ENCODE assay signal across 1 cellular context in genomic region chr17:7307686-7308624, GRCh38.
TF ChIP-seq lines count a peak whose summit lies in the region.

No MANE protein-coding gene starts in this region.

TF ChIP-seq in HepG2, 621 proteins besides CTCF, POLR2A, EP300 and RAD21 (continued from another document and continues in another):
- no peak for TF ChIP-seq BCLAF1 (IDR thresholded peaks at IDR 0.05)
- TF ChIP-seq ZBTB38 (CRISPR knock-in tag; IDR thresholded peaks at IDR 0.05) = no peak
- TF ChIP-seq U2AF1 (optimal IDR thresholded peaks at IDR 0.05; ENCODE audit: low read depth, low read length) = no peak
- no peak for TF ChIP-seq NR2C2 (CRISPR knock-in tag; IDR thresholded peaks at IDR 0.05; ENCODE audit: borderline replicate concordance)
- peak; percentile 8; the same call in 1 of the 2 replicates for TF ChIP-seq ZNF547 (CRISPR knock-in tag; IDR thresholded peaks at IDR 0.05)
- no peak for TF ChIP-seq ZNF556 (CRISPR knock-in tag; IDR thresholded peaks at IDR 0.05; ENCODE audit: borderline replicate concordance)
- TF ChIP-seq ZNF383 (CRISPR knock-in tag; IDR thresholded peaks at IDR 0.05; ENCODE audit: borderline replicate concordance) = no peak
- TF ChIP-seq ZNF740 (CRISPR knock-in tag; IDR thresholded peaks at IDR 0.05) = 0 out of 2 replicates have a peak, but pooled peaks have one; percentile 52
- TF ChIP-seq ZNF276 (CRISPR knock-in tag; IDR thresholded peaks at IDR 0.05; ENCODE audit: low read depth) = no peak
- TF ChIP-seq HNRNPUL1 (IDR thresholded peaks at IDR 0.05; ENCODE audit: low read depth, low read length) = no peak
- TF ChIP-seq ZNF777 (CRISPR knock-in tag; IDR thresholded peaks at IDR 0.05) = no peak
- TF ChIP-seq PAXIP1 (CRISPR knock-in tag; conservative IDR thresholded peaks at IDR 0.05) = no peak
- no peak for TF ChIP-seq ZSCAN31 (CRISPR knock-in tag; IDR thresholded peaks at IDR 0.05; ENCODE audit: low read depth)
- no peak for TF ChIP-seq CBX5 (CRISPR knock-in tag; IDR thresholded peaks at IDR 0.05; ENCODE audit: borderline replicate concordance)
- TF ChIP-seq MTA3 (CRISPR knock-in tag; IDR thresholded peaks at IDR 0.05) = no peak
- peak; percentile 89 for TF ChIP-seq GABPB1 (CRISPR knock-in tag; IDR thresholded peaks at IDR 0.05)
- TF ChIP-seq ZNF280B (CRISPR knock-in tag; IDR thresholded peaks at IDR 0.05; ENCODE audit: borderline replicate concordance) = 0 out of 2 replicates have a peak, but pooled peaks have one; percentile 16
- TF ChIP-seq ZNF318 (CRISPR knock-in tag; IDR thresholded peaks at IDR 0.05) = no peak
- TF ChIP-seq NR2F1 (CRISPR knock-in tag; IDR thresholded peaks at IDR 0.05) = no peak
- TF ChIP-seq KLF15 (CRISPR knock-in tag; IDR thresholded peaks at IDR 0.05; ENCODE audit: borderline replicate concordance) = no peak
- no peak for TF ChIP-seq ZNF629 (CRISPR knock-in tag; conservative IDR thresholded peaks at IDR 0.05)
- TF ChIP-seq POLR2G (IDR thresholded peaks at IDR 0.05; ENCODE audit: low read depth, low read length) = no peak
- 0 out of 2 replicates have a peak, but pooled peaks have one; percentile 41 for TF ChIP-seq BRD4 (CRISPR knock-in tag; IDR thresholded peaks at IDR 0.05)
- peak; percentile 16; the same call in 1 of the 2 replicates for TF ChIP-seq MED1 (CRISPR knock-in tag; IDR thresholded peaks at IDR 0.05)
- TF ChIP-seq CSRNP2 (CRISPR knock-in tag; conservative IDR thresholded peaks at IDR 0.05; ENCODE audit: low read depth) = no peak
- TF ChIP-seq HOXD1 (CRISPR knock-in tag; IDR thresholded peaks at IDR 0.05) = no peak
- TF ChIP-seq ZNF773 (CRISPR knock-in tag; IDR thresholded peaks at IDR 0.05; ENCODE audit: borderline replicate concordance) = 0 out of 2 replicates have a peak, but pooled peaks have one; percentile 35
- TF ChIP-seq E2F2 (CRISPR knock-in tag; IDR thresholded peaks at IDR 0.05; ENCODE audit: borderline replicate concordance) = no peak
- 0 out of 2 replicates have a peak, but pooled peaks have one; percentile 53 for TF ChIP-seq ZSCAN29 (CRISPR knock-in tag; conservative IDR thresholded peaks at IDR 0.05)
- TF ChIP-seq ZNF512B (CRISPR knock-in tag; IDR thresholded peaks at IDR 0.05; ENCODE audit: borderline replicate concordance) = no peak
